1 cellular context compared by ENCODE assay signal in the genomic region with DNA sequence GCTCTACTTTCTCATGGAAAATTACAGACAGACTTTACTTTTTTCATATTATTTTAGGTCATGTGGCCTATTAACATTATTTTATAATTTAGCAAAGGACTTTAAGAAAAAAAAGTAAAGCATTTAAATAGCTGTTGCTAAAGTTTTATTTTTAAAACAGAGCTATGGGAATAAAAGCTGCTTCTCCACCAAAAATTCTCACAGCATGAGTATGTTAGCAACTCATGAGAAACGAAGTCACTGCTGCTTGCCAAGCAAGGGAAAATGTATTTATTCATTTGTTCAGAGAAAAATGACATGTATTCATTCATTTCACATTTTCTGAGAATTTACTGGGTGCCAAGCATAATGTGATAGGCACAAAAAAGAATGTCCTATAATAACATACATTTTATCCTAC.
TF ChIP-seq lines count a peak whose summit lies in the region.

No MANE protein-coding gene starts in this region.

TF ChIP-seq in IMR-90, 13 proteins besides CTCF, POLR2A, EP300 and RAD21 (continued from another document):
- TF ChIP-seq FOS (IDR thresholded peaks at IDR 0.05; ENCODE audit: low read depth, low read length) (no peak), RCOR1 (IDR thresholded peaks at IDR 0.05; ENCODE audit: insufficient replicate concordance, low read length) (no peak), MAZ (IDR thresholded peaks at IDR 0.05; ENCODE audit: borderline replicate concordance, low read depth, low read length) (no peak), BHLHE40 (IDR thresholded peaks at IDR 0.05; ENCODE audit: low read depth, low read length) (no peak), RFX5 (IDR thresholded peaks at IDR 0.05; ENCODE audit: low read depth, low read length) (no peak), USF2 (IDR thresholded peaks at IDR 0.05; ENCODE audit: low read depth, low read length) (no peak), NFE2L2 (IDR thresholded peaks at IDR 0.05; ENCODE audit: low read depth, low read length) (no peak), MAFK (IDR thresholded peaks at IDR 0.05; ENCODE audit: low read depth, low read length) (no peak), ELK1 (IDR thresholded peaks at IDR 0.05; ENCODE audit: borderline replicate concordance, low read depth, low read length) (no peak), SMC3 (IDR thresholded peaks at IDR 0.05; ENCODE audit: low read depth, low read length) (no peak), CEBPB (IDR thresholded peaks at IDR 0.05; ENCODE audit: low read depth, low read length) (no peak)
